1 cellular context compared by ENCODE assay signal in the genomic region with DNA sequence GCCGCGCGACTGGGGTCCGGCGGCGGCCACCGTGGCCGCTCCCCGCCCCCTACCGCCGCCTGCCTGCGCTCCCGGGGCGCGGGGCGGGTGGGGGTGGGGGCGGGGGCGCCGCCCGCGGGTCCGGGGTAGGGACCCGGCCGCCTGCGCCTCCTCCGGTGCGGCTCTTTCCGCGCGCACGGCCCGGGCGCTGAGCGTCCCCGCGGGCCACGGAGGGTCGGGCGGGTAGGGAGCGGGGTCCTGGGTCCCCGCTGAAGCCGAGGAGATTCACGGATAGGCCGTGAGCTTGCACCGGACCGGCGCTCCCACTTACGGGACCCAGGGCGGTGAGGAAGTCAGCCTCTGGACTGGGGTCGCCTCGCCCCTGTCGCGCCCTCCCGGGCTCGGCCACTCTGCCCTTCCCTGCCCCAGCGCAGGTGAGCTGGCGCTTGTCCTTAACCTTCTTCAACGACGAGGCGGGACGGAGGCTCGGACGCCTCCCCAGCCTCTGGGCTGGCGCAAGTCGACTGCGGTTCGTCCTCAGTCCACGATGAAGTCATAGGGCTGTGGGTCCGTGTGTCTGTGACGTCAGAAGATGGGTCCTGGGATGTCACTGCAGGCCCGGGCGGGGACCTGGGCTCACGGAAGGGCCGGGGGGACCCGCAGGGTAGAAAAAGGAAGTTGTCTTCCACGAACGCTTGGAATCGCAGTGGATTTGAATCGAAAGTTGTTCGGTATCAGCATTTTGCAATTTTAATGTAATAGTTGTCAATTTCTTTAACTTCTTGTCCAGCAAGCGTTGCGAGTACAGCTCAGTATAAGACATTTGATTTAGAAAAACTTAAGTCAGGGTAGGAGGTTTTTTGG.
A peak's percentile ranks its signal among the peaks of the same experiment; 100 is the strongest.
TF ChIP-seq lines count a peak whose summit lies in the region.

No MANE protein-coding gene starts in this region.

TF ChIP-seq in GM12878, 131 proteins besides CTCF, POLR2A, EP300 and RAD21 (continued from another document):
- TF ChIP-seq CUX1 (IDR thresholded peaks at IDR 0.05; ENCODE audit: insufficient replicate concordance, low read depth, low read length): no peak
- peak; percentile 99 for TF ChIP-seq CREM (IDR thresholded peaks at IDR 0.05; ENCODE audit: low read depth)
- no peak for TF ChIP-seq POLR2AphosphoS2 (IDR thresholded peaks at IDR 0.05; ENCODE audit: low read depth, low read length)
- no peak for TF ChIP-seq FOXK2 (IDR thresholded peaks at IDR 0.05)
- no peak for TF ChIP-seq HDAC2 (IDR thresholded peaks at IDR 0.05)
- no peak for TF ChIP-seq SUZ12 (IDR thresholded peaks at IDR 0.05; ENCODE audit: unreplicated experiment)
- TF ChIP-seq WRNIP1 (IDR thresholded peaks at IDR 0.05; ENCODE audit: borderline replicate concordance, low read depth, low read length): no peak
- no peak for TF ChIP-seq USF2 (IDR thresholded peaks at IDR 0.05; ENCODE audit: borderline replicate concordance, low read depth, low read length)
- no peak for TF ChIP-seq EED (IDR thresholded peaks at IDR 0.05; ENCODE audit: low read depth)
- TF ChIP-seq TBL1XR1 (IDR thresholded peaks at IDR 0.05; ENCODE audit: low read depth, low read length): no peak
- TF ChIP-seq SREBF1 (IDR thresholded peaks at IDR 0.05; ENCODE audit: low read length): no peak
- TF ChIP-seq ZBTB11 (CRISPR knock-in tag; IDR thresholded peaks at IDR 0.05): no peak
- TF ChIP-seq, protein P1, sequence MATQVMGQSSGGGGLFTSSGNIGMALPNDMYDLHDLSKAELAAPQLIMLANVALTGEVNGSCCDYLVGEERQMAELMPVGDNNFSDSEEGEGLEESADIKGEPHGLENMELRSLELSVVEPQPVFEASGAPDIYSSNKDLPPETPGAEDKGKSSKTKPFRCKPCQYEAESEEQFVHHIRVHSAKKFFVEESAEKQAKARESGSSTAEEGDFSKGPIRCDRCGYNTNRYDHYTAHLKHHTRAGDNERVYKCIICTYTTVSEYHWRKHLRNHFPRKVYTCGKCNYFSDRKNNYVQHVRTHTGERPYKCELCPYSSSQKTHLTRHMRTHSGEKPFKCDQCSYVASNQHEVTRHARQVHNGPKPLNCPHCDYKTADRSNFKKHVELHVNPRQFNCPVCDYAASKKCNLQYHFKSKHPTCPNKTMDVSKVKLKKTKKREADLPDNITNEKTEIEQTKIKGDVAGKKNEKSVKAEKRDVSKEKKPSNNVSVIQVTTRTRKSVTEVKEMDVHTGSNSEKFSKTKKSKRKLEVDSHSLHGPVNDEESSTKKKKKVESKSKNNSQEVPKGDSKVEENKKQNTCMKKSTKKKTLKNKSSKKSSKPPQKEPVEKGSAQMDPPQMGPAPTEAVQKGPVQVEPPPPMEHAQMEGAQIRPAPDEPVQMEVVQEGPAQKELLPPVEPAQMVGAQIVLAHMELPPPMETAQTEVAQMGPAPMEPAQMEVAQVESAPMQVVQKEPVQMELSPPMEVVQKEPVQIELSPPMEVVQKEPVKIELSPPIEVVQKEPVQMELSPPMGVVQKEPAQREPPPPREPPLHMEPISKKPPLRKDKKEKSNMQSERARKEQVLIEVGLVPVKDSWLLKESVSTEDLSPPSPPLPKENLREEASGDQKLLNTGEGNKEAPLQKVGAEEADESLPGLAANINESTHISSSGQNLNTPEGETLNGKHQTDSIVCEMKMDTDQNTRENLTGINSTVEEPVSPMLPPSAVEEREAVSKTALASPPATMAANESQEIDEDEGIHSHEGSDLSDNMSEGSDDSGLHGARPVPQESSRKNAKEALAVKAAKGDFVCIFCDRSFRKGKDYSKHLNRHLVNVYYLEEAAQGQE (IDR thresholded peaks at IDR 0.05; ENCODE audit: low read depth, low read length): no peak
- TF ChIP-seq GATAD2B (conservative IDR thresholded peaks at IDR 0.05; ENCODE audit: low read depth): 0 out of 2 replicates have a peak, but pooled peaks have one; percentile 16
- no peak for TF ChIP-seq NR2F1 (conservative IDR thresholded peaks at IDR 0.05)
- no peak for TF ChIP-seq E4F1 (IDR thresholded peaks at IDR 0.05; ENCODE audit: borderline replicate concordance, partially characterized antibody)
